8 cellular contexts compared by ENCODE assay signal in the genomic region with DNA sequence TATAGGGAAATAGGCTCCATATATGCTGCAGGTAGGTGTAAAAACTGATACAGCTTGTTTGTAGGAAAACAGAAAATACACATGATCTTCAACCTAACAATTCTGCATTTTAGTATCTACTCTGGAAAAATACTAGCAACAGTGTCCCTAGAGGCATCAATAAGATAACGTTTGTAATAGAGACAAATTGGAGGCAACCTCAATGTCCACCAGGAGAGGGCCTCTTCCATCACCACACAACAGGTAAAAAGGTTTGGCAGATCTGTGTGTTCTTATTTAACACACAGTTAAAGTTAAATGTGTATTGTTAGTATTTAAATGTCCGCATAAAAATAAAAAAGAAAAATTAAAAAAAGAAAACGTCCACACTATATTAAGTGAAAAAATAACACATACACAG. TPM values are rescaled to one million over a fixed set of nuclear protein-coding genes. Genes with fewer than 3 reads are reported as not detected.
DNase-seq lines count a peak whose midpoint lies in the region; ATAC-seq and TF ChIP-seq lines count a peak whose summit lies in the region.

No MANE protein-coding gene starts in this region.

- no peak overlapping the region for H3K27ac Mint-ChIP-seq in memory B cell

- H3K9me3 Mint-ChIP-seq in memory B cell, result no peaks in the 10 kb centered on the region

- TF ChIP-seq POLR2A in lower leg skin (IDR thresholded peaks at IDR 0.05), result no peak

- WGBS in lower leg skin, 2 donors, result 55 to 60% methylated on average over 3 of the region's 3 CpGs

- ATAC-seq in memory B cell (ENCODE audit: low read depth) (peak; percentile 63), GM21825 (IDR thresholded peaks at IDR 0.05; ENCODE audit: unreplicated experiment) (no peak), GM19463 (IDR thresholded peaks at IDR 0.05; ENCODE audit: unreplicated experiment) (no peak)

- H3K4me1 Mint-ChIP-seq in memory B cell, result peaks cover 8% of the 10 kb centered on the region

- H3K4me3 Mint-ChIP-seq in memory B cell, result no peak overlapping the region

- intact Hi-C loops in lower leg skin (cut with DNase I; ENCODE audit: low total_unique reads), result no loop called here

- H3K27me3 Mint-ChIP-seq in memory B cell, result no peaks in the 10 kb centered on the region

- no peak overlapping the region for H3K4me3 ChIP-seq in WI38 (ENCODE audit: low read depth, low read length)
- H3K4me3 ChIP-seq in lower leg skin (ENCODE audit: low read depth, poor library complexity, severe bottlenecking), result no peak overlapping the region

- TF ChIP-seq CTCF in WI38 (IDR thresholded peaks at IDR 0.05; ENCODE audit: low read depth, low read length) (peak; percentile 26; the same call in 1 of the 2 replicates), lower leg skin (IDR thresholded peaks at IDR 0.05) (no peak)

- H3K36me3 Mint-ChIP-seq in memory B cell, result peaks cover 30% of the 10 kb centered on the region

- DNase-seq in NCI-H748 (lab: John Stamatoyannopoulos, UW; ENCODE audit: unreplicated experiment) (peak; percentile 9), NCI-H748 treated with DMSO at 0.1 percent for 48 hours (lab: John Stamatoyannopoulos, UW) (no peak), Kasumi-1 (lab: John Stamatoyannopoulos, UW) (peak; percentile 67 to 85), memory B cell (ENCODE audit: low spot score in 2 of 2) (no peak), lower leg skin (ENCODE audit: low spot score in 2 of 2) (no peak)

RNA-seq across cellular contexts. Expression of a gene that starts 5.4 kb away (rescaled TPM):
- total RNA-seq in lower leg skin, result 10 to 100 TPM; 39.7 to 57.3 (median 53.1) TPM

RNA-seq across cellular contexts. Expression of a gene that starts 28.5 kb away (rescaled TPM):
- 1 to 10 TPM; 1.4 to 4.7 (median 3.2) TPM for total RNA-seq in lower leg skin

Comparison
In these comparisons a context has a peak if more than half of its experiments do, and no peak if none do; other contexts are left out.
1. DNase-seq: peak in NCI-H748 (single experiment) and Kasumi-1 (2 of 2); none in NCI-H748 treated with DMSO at 0.1 percent for 48 hours (single experiment), memory B cell (0 of 2) and lower leg skin (0 of 2).